Comparison of ENCODE assay signal across 2 cellular contexts in the genomic region with DNA sequence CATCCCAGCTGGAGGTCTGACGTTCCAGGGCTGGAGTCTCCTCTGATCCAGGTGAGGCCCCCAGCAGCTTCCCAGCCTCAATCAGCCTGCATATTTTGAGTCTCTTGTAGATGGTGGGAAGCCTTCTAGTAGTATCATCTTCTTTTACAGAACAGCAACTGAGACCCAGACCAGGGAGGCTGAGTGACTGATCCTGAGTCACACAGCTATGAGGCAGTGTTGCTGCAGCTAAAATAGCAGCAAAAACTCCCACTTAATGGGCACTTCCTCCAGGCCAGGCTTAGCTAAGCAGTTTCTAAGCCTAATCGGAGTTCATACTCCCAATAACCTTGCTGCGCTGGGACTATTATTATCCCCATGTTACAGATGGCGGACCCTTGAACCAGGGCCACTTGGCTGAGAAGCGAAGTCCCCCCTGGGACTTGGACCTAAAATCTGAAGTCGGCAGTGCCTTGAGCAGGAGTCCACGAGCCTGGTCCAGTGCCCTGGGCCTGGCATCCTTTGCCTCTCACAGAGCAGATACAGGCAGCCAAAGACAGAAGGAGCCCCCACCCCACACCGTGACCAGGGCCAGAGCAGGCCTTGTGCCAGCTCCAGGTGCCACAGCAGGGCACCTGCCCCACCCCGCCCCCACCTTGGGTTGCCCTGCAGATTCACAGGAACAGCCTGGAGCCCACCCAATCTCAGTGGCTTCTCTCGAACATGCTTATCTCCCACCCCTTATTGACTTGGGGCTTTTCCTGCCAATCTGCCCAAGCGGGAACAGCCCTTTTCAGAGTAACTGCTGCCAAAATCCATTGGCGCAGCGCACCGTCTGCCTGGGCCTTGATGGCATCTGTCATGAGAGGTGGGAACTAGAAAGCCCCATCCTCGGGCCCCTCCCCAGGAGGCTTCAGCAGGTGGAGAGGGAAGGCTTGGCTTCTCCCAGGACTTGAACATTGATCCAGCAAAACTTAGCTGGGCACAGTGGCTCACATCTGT.
TF ChIP-seq lines count a peak whose summit lies in the region.

No MANE protein-coding gene starts in this region.

TF ChIP-seq in SK-N-SH treated with all-trans-retinoic acid at 6 μM for 48 hours, 23 proteins besides CTCF, POLR2A, EP300 and RAD21 (continued from another document):
- TF ChIP-seq, protein P1, sequence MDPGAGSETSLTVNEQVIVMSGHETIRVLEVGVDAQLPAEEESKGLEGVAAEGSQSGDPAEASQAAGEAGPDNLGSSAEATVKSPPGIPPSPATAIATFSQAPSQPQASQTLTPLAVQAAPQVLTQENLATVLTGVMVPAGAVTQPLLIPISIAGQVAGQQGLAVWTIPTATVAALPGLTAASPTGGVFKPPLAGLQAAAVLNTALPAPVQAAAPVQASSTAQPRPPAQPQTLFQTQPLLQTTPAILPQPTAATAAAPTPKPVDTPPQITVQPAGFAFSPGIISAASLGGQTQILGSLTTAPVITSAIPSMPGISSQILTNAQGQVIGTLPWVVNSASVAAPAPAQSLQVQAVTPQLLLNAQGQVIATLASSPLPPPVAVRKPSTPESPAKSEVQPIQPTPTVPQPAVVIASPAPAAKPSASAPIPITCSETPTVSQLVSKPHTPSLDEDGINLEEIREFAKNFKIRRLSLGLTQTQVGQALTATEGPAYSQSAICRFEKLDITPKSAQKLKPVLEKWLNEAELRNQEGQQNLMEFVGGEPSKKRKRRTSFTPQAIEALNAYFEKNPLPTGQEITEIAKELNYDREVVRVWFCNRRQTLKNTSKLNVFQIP (CRISPR knock-in tag; IDR thresholded peaks at IDR 0.05; ENCODE audit: borderline replicate concordance, low read depth) = no peak
- TF ChIP-seq ZFP30 (CRISPR knock-in tag; IDR thresholded peaks at IDR 0.05) = no peak
- TF ChIP-seq, protein P2, sequence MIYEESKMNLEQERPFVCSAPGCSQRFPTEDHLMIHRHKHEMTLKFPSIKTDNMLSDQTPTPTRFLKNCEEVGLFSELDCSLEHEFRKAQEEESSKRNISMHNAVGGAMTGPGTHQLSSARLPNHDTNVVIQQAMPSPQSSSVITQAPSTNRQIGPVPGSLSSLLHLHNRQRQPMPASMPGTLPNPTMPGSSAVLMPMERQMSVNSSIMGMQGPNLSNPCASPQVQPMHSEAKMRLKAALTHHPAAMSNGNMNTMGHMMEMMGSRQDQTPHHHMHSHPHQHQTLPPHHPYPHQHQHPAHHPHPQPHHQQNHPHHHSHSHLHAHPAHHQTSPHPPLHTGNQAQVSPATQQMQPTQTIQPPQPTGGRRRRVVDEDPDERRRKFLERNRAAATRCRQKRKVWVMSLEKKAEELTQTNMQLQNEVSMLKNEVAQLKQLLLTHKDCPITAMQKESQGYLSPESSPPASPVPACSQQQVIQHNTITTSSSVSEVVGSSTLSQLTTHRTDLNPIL (CRISPR knock-in tag; IDR thresholded peaks at IDR 0.05; ENCODE audit: low read depth) = no peak

TF ChIP-seq in SK-N-SH, 30 proteins besides CTCF, POLR2A, EP300 and RAD21 (continued from another document):
- TF ChIP-seq, protein P3, sequence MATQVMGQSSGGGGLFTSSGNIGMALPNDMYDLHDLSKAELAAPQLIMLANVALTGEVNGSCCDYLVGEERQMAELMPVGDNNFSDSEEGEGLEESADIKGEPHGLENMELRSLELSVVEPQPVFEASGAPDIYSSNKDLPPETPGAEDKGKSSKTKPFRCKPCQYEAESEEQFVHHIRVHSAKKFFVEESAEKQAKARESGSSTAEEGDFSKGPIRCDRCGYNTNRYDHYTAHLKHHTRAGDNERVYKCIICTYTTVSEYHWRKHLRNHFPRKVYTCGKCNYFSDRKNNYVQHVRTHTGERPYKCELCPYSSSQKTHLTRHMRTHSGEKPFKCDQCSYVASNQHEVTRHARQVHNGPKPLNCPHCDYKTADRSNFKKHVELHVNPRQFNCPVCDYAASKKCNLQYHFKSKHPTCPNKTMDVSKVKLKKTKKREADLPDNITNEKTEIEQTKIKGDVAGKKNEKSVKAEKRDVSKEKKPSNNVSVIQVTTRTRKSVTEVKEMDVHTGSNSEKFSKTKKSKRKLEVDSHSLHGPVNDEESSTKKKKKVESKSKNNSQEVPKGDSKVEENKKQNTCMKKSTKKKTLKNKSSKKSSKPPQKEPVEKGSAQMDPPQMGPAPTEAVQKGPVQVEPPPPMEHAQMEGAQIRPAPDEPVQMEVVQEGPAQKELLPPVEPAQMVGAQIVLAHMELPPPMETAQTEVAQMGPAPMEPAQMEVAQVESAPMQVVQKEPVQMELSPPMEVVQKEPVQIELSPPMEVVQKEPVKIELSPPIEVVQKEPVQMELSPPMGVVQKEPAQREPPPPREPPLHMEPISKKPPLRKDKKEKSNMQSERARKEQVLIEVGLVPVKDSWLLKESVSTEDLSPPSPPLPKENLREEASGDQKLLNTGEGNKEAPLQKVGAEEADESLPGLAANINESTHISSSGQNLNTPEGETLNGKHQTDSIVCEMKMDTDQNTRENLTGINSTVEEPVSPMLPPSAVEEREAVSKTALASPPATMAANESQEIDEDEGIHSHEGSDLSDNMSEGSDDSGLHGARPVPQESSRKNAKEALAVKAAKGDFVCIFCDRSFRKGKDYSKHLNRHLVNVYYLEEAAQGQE (IDR thresholded peaks at IDR 0.05; ENCODE audit: low read depth, low read length) = no peak
- TF ChIP-seq GATA2 (CRISPR knock-in tag; IDR thresholded peaks at IDR 0.05) = no peak
- TF ChIP-seq, protein P4, sequence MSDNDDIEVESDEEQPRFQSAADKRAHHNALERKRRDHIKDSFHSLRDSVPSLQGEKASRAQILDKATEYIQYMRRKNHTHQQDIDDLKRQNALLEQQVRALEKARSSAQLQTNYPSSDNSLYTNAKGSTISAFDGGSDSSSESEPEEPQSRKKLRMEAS (IDR thresholded peaks at IDR 0.05; ENCODE audit: low read depth) = no peak
- TF ChIP-seq, protein P5, sequence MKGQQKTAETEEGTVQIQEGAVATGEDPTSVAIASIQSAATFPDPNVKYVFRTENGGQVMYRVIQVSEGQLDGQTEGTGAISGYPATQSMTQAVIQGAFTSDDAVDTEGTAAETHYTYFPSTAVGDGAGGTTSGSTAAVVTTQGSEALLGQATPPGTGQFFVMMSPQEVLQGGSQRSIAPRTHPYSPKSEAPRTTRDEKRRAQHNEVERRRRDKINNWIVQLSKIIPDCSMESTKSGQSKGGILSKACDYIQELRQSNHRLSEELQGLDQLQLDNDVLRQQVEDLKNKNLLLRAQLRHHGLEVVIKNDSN (IDR thresholded peaks at IDR 0.05; ENCODE audit: borderline replicate concordance, low read depth) = no peak
- TF ChIP-seq, protein P6, sequence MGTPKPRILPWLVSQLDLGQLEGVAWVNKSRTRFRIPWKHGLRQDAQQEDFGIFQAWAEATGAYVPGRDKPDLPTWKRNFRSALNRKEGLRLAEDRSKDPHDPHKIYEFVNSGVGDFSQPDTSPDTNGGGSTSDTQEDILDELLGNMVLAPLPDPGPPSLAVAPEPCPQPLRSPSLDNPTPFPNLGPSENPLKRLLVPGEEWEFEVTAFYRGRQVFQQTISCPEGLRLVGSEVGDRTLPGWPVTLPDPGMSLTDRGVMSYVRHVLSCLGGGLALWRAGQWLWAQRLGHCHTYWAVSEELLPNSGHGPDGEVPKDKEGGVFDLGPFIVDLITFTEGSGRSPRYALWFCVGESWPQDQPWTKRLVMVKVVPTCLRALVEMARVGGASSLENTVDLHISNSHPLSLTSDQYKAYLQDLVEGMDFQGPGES (IDR thresholded peaks at IDR 0.05; ENCODE audit: low read depth, low read length) = no peak
